In the genomic region with DNA sequence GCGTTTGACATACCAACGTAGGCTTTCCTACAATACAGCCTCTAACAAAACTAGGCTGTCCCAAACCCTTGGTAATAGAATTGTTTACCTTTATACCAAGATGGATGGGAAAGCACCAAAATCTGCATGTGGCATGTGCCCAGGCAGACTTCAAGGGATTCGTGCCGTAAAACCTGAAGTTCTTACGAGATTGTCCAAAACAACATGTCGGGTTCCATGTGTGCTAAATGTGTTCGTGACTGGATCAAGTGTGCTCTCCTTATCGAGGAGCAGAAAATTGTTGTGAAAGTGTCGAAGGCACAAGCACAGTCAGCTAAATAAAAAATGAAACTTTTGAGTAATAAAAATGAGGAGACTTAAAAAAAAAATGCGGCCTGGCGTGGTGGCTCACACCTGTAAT, we compare ENCODE assay signal across 1 cellular context.
TF ChIP-seq lines count a peak whose summit lies in the region.

No MANE protein-coding gene starts in this region.

TF ChIP-seq in GM23338, 12 proteins besides CTCF, POLR2A, EP300 and RAD21:
- TF ChIP-seq JUNB (IDR thresholded peaks at IDR 0.05; ENCODE audit: unreplicated experiment) (no peak), CREB1 (CRISPR knock-in tag; IDR thresholded peaks at IDR 0.05; ENCODE audit: low read depth) (no peak), EZH2phosphoT487 (IDR thresholded peaks at IDR 0.05; ENCODE audit: unreplicated experiment) (no peak), ZNF114 (CRISPR knock-in tag; IDR thresholded peaks at IDR 0.05) (no peak), ETS1 (IDR thresholded peaks at IDR 0.05) (no peak), EZH2 (IDR thresholded peaks at IDR 0.05; ENCODE audit: low read depth, unreplicated experiment) (no peak), POLR2AphosphoS5 (IDR thresholded peaks at IDR 0.05; ENCODE audit: low read depth) (no peak), NANOG (IDR thresholded peaks at IDR 0.05; ENCODE audit: borderline replicate concordance) (no peak)
- TF ChIP-seq, protein P1, sequence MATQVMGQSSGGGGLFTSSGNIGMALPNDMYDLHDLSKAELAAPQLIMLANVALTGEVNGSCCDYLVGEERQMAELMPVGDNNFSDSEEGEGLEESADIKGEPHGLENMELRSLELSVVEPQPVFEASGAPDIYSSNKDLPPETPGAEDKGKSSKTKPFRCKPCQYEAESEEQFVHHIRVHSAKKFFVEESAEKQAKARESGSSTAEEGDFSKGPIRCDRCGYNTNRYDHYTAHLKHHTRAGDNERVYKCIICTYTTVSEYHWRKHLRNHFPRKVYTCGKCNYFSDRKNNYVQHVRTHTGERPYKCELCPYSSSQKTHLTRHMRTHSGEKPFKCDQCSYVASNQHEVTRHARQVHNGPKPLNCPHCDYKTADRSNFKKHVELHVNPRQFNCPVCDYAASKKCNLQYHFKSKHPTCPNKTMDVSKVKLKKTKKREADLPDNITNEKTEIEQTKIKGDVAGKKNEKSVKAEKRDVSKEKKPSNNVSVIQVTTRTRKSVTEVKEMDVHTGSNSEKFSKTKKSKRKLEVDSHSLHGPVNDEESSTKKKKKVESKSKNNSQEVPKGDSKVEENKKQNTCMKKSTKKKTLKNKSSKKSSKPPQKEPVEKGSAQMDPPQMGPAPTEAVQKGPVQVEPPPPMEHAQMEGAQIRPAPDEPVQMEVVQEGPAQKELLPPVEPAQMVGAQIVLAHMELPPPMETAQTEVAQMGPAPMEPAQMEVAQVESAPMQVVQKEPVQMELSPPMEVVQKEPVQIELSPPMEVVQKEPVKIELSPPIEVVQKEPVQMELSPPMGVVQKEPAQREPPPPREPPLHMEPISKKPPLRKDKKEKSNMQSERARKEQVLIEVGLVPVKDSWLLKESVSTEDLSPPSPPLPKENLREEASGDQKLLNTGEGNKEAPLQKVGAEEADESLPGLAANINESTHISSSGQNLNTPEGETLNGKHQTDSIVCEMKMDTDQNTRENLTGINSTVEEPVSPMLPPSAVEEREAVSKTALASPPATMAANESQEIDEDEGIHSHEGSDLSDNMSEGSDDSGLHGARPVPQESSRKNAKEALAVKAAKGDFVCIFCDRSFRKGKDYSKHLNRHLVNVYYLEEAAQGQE (IDR thresholded peaks at IDR 0.05; ENCODE audit: unreplicated experiment) = no peak
- TF ChIP-seq, protein P2, sequence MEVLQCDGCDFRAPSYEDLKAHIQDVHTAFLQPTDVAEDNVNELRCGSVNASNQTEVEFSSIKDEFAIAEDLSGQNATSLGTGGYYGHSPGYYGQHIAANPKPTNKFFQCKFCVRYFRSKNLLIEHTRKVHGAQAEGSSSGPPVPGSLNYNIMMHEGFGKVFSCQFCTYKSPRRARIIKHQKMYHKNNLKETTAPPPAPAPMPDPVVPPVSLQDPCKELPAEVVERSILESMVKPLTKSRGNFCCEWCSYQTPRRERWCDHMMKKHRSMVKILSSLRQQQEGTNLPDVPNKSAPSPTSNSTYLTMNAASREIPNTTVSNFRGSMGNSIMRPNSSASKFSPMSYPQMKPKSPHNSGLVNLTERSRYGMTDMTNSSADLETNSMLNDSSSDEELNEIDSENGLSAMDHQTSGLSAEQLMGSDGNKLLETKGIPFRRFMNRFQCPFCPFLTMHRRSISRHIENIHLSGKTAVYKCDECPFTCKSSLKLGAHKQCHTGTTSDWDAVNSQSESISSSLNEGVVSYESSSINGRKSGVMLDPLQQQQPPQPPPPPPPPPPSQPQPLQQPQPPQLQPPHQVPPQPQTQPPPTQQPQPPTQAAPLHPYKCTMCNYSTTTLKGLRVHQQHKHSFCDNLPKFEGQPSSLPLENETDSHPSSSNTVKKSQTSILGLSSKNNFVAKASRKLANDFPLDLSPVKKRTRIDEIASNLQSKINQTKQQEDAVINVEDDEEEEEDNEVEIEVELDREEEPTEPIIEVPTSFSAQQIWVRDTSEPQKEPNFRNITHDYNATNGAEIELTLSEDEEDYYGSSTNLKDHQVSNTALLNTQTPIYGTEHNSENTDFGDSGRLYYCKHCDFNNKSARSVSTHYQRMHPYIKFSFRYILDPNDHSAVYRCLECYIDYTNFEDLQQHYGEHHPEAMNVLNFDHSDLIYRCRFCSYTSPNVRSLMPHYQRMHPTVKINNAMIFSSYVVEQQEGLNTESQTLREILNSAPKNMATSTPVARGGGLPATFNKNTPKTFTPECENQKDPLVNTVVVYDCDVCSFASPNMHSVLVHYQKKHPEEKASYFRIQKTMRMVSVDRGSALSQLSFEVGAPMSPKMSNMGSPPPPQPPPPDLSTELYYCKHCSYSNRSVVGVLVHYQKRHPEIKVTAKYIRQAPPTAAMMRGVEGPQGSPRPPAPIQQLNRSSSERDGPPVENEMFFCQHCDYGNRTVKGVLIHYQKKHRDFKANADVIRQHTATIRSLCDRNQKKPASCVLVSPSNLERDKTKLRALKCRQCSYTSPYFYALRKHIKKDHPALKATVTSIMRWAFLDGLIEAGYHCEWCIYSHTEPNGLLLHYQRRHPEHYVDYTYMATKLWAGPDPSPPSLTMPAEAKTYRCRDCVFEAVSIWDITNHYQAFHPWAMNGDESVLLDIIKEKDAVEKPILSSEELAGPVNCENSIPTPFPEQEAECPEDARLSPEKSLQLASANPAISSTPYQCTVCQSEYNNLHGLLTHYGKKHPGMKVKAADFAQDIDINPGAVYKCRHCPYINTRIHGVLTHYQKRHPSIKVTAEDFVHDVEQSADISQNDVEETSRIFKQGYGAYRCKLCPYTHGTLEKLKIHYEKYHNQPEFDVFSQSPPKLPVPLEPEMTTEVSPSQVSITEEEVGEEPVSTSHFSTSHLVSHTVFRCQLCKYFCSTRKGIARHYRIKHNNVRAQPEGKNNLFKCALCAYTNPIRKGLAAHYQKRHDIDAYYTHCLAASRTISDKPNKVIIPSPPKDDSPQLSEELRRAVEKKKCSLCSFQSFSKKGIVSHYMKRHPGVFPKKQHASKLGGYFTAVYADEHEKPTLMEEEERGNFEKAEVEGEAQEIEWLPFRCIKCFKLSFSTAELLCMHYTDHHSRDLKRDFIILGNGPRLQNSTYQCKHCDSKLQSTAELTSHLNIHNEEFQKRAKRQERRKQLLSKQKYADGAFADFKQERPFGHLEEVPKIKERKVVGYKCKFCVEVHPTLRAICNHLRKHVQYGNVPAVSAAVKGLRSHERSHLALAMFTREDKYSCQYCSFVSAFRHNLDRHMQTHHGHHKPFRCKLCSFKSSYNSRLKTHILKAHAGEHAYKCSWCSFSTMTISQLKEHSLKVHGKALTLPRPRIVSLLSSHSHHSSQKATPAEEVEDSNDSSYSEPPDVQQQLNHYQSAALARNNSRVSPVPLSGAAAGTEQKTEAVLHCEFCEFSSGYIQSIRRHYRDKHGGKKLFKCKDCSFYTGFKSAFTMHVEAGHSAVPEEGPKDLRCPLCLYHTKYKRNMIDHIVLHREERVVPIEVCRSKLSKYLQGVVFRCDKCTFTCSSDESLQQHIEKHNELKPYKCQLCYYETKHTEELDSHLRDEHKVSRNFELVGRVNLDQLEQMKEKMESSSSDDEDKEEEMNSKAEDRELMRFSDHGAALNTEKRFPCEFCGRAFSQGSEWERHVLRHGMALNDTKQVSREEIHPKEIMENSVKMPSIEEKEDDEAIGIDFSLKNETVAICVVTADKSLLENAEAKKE (CRISPR knock-in tag; IDR thresholded peaks at IDR 0.05) = no peak
